Comparison of ENCODE assay signal across 12 cellular contexts in genomic region chr17:7470457-7470973, GRCh38. TPM values are rescaled to one million over a fixed set of nuclear protein-coding genes. Genes with fewer than 3 reads are reported as not detected.
A peak's percentile ranks its signal among the peaks of the same experiment; 100 is the strongest.
DNase-seq lines count a peak whose midpoint lies in the region; ATAC-seq and TF ChIP-seq lines count a peak whose summit lies in the region.
"Not testable (repeated sequence)": the region's sequence is repeated elsewhere in the genome, so short reads cannot be mapped to it uniquely, and the experiment has no call there.
"Had no signal": no experiment of that assay in that cellular context is flagged by ENCODE, and none has a peak within 500 bp of the region (broad histone marks: within the 10 kb centered on the region; RNA-seq: fewer than 3 reads in every experiment).

No MANE protein-coding gene starts in this region.

- H3K9me3 ChIP-seq in body of pancreas; left ventricle myocardium inferior (replicated peaks); mesenchymal stem cell (ENCODE audit: control insufficient read depth, low read length); parathyroid adenoma (ENCODE audit: control insufficient read depth, low read length); skeletal muscle tissue (ENCODE audit: control insufficient read depth in 3 of 3, low read length in 3 of 3): not testable (repeated sequence)

- ATAC-seq in body of pancreas = peak; percentile 96
- ATAC-seq in left lobe of liver = peak; percentile 54

- intact Hi-C loops in body of pancreas (cut with DNase I); left ventricle myocardium inferior (cut with micrococcal nuclease): not testable (repeated sequence)

- H2BK15ac ChIP-seq in mesenchymal stem cell (ENCODE audit: low read depth, poor library complexity, severe bottlenecking) = not testable (repeated sequence)

- not testable (repeated sequence) for H3K4me3 ChIP-seq in body of pancreas; left ventricle myocardium inferior; mesenchymal stem cell (ENCODE audit: insufficient read depth in 1 of 2, low read depth in 1 of 2, low read length in 2 of 2); parathyroid adenoma (ENCODE audit: low read depth, low read length); skeletal muscle tissue (ENCODE audit: low read length in 3 of 3)

- not testable (repeated sequence) for H3K18ac ChIP-seq in mesenchymal stem cell (ENCODE audit: low read depth in 1 of 2, low read length in 2 of 2)

- H3K27me3 ChIP-seq in body of pancreas; left ventricle myocardium inferior (ENCODE audit: low read depth); mesenchymal stem cell (ENCODE audit: control insufficient read depth in 1 of 2, insufficient read depth in 1 of 2, low read length in 2 of 2); parathyroid adenoma (ENCODE audit: control insufficient read depth, insufficient read depth, low read length); skeletal muscle tissue (ENCODE audit: control insufficient read depth in 3 of 3, insufficient read depth in 3 of 3, low read length in 3 of 3): not testable (repeated sequence)

- not testable (repeated sequence) for H3K9me3 Mint-ChIP-seq in activated naive CD8-positive, alpha-beta T cell (ENCODE audit: low read depth)

- not testable (repeated sequence) for H3K27me3 Mint-ChIP-seq in activated naive CD8-positive, alpha-beta T cell

- peak overlapping the region; percentile 39 for H4K91ac ChIP-seq in mesenchymal stem cell (ENCODE audit: low read length)

- peak in 2 of 7 experiments; percentile 16 to 38 for TF ChIP-seq CTCF in body of pancreas (IDR thresholded peaks at IDR 0.05)
- TF ChIP-seq CTCF in left ventricle myocardium inferior (IDR thresholded peaks at IDR 0.05; ENCODE audit: borderline replicate concordance); parathyroid adenoma (IDR thresholded peaks at IDR 0.05): not testable (repeated sequence)

- peaks cover 33% of the 10 kb centered on the region for H3K79me1 ChIP-seq in mesenchymal stem cell (replicated peaks; ENCODE audit: low read length, poor library complexity, severe bottlenecking)

- not testable (repeated sequence) for H3K36me3 Mint-ChIP-seq in activated naive CD8-positive, alpha-beta T cell

- not testable (repeated sequence) for H2BK5ac ChIP-seq in mesenchymal stem cell (ENCODE audit: low read depth, low read length, poor library complexity, severe bottlenecking)

- not testable (repeated sequence) for H2AK5ac ChIP-seq in mesenchymal stem cell (ENCODE audit: low read length, severe bottlenecking)

- H3K23ac ChIP-seq in mesenchymal stem cell (ENCODE audit: low read length in 2 of 2) = not testable (repeated sequence)

- peaks cover 81% of the 10 kb centered on the region for H3K79me2 ChIP-seq in parathyroid adenoma

- WGBS in body of pancreas, 2 donors = 41 to 54% methylated on average over 6 to 8 of the region's 8 CpGs
- 97% methylated on average over 8 of the region's 8 CpGs for WGBS in mesenchymal stem cell

- H3K27ac Mint-ChIP-seq in activated naive CD8-positive, alpha-beta T cell = peak overlapping the region; percentile 58

- peaks cover 36% of the 10 kb centered on the region for H3K4me1 Mint-ChIP-seq in activated naive CD8-positive, alpha-beta T cell (ENCODE audit: low read depth)

- H3K4ac ChIP-seq in mesenchymal stem cell (ENCODE audit: low read depth in 1 of 2, low read length in 2 of 2) = not testable (repeated sequence)

- not testable (repeated sequence) for H3K9ac ChIP-seq in mesenchymal stem cell (ENCODE audit: low read length); parathyroid adenoma
- H3K9ac ChIP-seq in skeletal muscle tissue (ENCODE audit: low read depth in 1 of 3, low read length in 3 of 3) = peak overlapping the region in 2 of 3 donors; percentile 1 to 5

- H2BK12ac ChIP-seq in mesenchymal stem cell (ENCODE audit: low read length in 2 of 2) = not testable (repeated sequence)

- H3K4me1 ChIP-seq in body of pancreas (peaks cover 76% of the 10 kb centered on the region), left ventricle myocardium inferior (peaks cover 95% of the 10 kb centered on the region), mesenchymal stem cell (ENCODE audit: control insufficient read depth, insufficient read depth, low read depth, low read length) (peaks cover 10% of the 10 kb centered on the region), parathyroid adenoma (peaks cover 44% of the 10 kb centered on the region), skeletal muscle tissue (ENCODE audit: control insufficient read depth in 3 of 3, insufficient read depth in 3 of 3, low read length in 3 of 3) (peaks cover 38 to 48% (median 39%) of the 10 kb centered on the region in 3 donors)

- TF ChIP-seq POLR2A in body of pancreas (IDR thresholded peaks at IDR 0.05) = peak in 2 of 3 donors; percentile 18 to 37

- H2AFZ ChIP-seq in mesenchymal stem cell (ENCODE audit: low read depth, low read length); parathyroid adenoma: not testable (repeated sequence)

- not testable (repeated sequence) for H3K4me3 Mint-ChIP-seq in activated naive CD8-positive, alpha-beta T cell

- H3K27ac ChIP-seq in body of pancreas = peak overlapping the region; percentile 75 to 94 (median 84)
- peak overlapping the region; percentile 51 for H3K27ac ChIP-seq in left ventricle myocardium inferior (replicated peaks)
- H3K27ac ChIP-seq in mesenchymal stem cell (ENCODE audit: low read length, poor library complexity, severe bottlenecking); skeletal muscle tissue (ENCODE audit: low read depth, low read length): not testable (repeated sequence)
- H3K27ac ChIP-seq in parathyroid adenoma = peak overlapping the region; percentile 89

- not testable (repeated sequence) for H4K8ac ChIP-seq in mesenchymal stem cell (ENCODE audit: low read length)

- H3K4me2 ChIP-seq in mesenchymal stem cell (ENCODE audit: low read length, poor library complexity, severe bottlenecking); parathyroid adenoma (ENCODE audit: low read length): not testable (repeated sequence)

- DNase-seq in body of pancreas = peak; percentile 77 to 92 (median 84)
- DNase-seq in left ventricle myocardium inferior; left lobe of liver (ENCODE audit: low spot score); mesenchymal stem cell: not testable (repeated sequence)

- not testable (repeated sequence) for H3K14ac ChIP-seq in mesenchymal stem cell (ENCODE audit: low read length in 2 of 2)

- H3K36me3 ChIP-seq in body of pancreas (replicated peaks in 1 of 2; ENCODE audit: insufficient read depth in 1 of 2, low read depth in 2 of 2); left ventricle myocardium inferior; parathyroid adenoma (ENCODE audit: control insufficient read depth, insufficient read depth, low read length); skeletal muscle tissue (ENCODE audit: control insufficient read depth in 3 of 3, insufficient read depth in 3 of 3, low read length in 3 of 3): not testable (repeated sequence)
- peaks cover 23 to 28% of the 10 kb centered on the region in 2 experiments for H3K36me3 ChIP-seq in mesenchymal stem cell (ENCODE audit: control insufficient read depth in 1 of 2, insufficient read depth in 2 of 2, low read depth in 1 of 2, low read length in 2 of 2)

- not testable (repeated sequence) for H2BK120ac ChIP-seq in mesenchymal stem cell (ENCODE audit: low read depth, low read length)

RNA-seq across cellular contexts. Expression of gene ZBTB4, which starts 8.9 kb away (rescaled TPM):
- total RNA-seq in body of pancreas (10 to 100 TPM; 30.9 to 38.2 TPM), left ventricle myocardium inferior (63.4 TPM), left lobe of liver (7.9 TPM), skeletal muscle tissue (10.4 TPM)
- polyA plus RNA-seq in mesenchymal stem cell (2013, experiment 1 of 2) = 38.6 TPM
- polyA plus RNA-seq in mesenchymal stem cell (2013, experiment 2 of 2) = 37.3 TPM

RNA-seq across cellular contexts. Expression of gene SLC35G6, which starts 10.7 kb away (rescaled TPM):
- total RNA-seq in body of pancreas (not detected), left ventricle myocardium inferior (not detected), left lobe of liver (not detected), skeletal muscle tissue (not detected)
- polyA plus RNA-seq in mesenchymal stem cell (2013, experiment 1 of 2) = not detected
- polyA plus RNA-seq in mesenchymal stem cell (2013, experiment 2 of 2) = not detected
- total RNA-seq: CD4-positive, CD25-positive, alpha-beta regulatory T cell; CD8-positive, alpha-beta memory T cell; G401; GM12878; H9 had no signal
- polyA plus RNA-seq: CD4-positive, CD25-positive, alpha-beta regulatory T cell had no signal

RNA-seq across cellular contexts. Expression of gene POLR2A, which starts 13.7 kb away (rescaled TPM):
- total RNA-seq in body of pancreas (100 to 1,000 TPM in 1 of 2 donors, 10 to 100 TPM in 1; 36.3 to 124 TPM), left ventricle myocardium inferior (38.7 TPM), left lobe of liver (55.9 TPM), skeletal muscle tissue (91.3 TPM)
- 41.8 TPM for polyA plus RNA-seq in mesenchymal stem cell (2013, experiment 1 of 2)
- 35.6 TPM for polyA plus RNA-seq in mesenchymal stem cell (2013, experiment 2 of 2)

RNA-seq across cellular contexts. Expression of gene CHRNB1, which starts 25.7 kb away (rescaled TPM):
- total RNA-seq in body of pancreas = 1 to 10 TPM; 2.6 to 8.8 TPM
- total RNA-seq in left ventricle myocardium inferior = 8.7 TPM
- total RNA-seq in left lobe of liver = 10.9 TPM
- polyA plus RNA-seq in mesenchymal stem cell (2013, experiment 1 of 2) = 7.3 TPM
- polyA plus RNA-seq in mesenchymal stem cell (2013, experiment 2 of 2) = 7.0 TPM
- 31.3 TPM for total RNA-seq in skeletal muscle tissue

RNA-seq across cellular contexts. Expression of gene FGF11, which starts 31.2 kb away (rescaled TPM):
- 1 to 10 TPM in 1 of 2 donors, not detected in 1; 2.1 TPM for total RNA-seq in body of pancreas
- 6.5 TPM for total RNA-seq in left ventricle myocardium inferior
- 0.86 TPM for total RNA-seq in left lobe of liver
- 0.70 TPM for polyA plus RNA-seq in mesenchymal stem cell (2013, experiment 1 of 2)
- polyA plus RNA-seq in mesenchymal stem cell (2013, experiment 2 of 2) = 0.82 TPM
- 1.0 TPM for total RNA-seq in skeletal muscle tissue
